8 cellular contexts compared by ENCODE assay signal in the genomic region with DNA sequence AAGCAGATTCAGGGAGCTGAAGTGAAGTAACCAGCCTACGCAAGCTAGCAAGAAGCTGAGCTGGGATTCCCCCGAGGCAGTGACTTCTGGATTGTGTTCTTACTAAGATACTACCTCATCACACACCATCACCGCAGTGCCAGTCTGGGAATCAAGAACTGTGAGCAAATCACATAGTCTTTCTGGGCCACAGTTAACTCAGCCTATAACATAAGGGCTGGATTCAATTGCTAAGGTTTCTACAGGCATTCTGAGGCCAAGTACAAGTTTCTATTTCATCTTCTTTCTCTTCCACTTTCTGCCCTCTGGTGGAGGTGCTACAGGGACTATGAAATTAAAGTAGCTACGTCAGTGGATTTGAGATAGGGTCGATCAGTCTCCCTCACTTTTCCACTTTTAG.
DNase-seq lines count a peak whose midpoint lies in the region; ATAC-seq and TF ChIP-seq lines count a peak whose summit lies in the region.

No MANE protein-coding gene starts in this region.

- DNase-seq in AG04449 (ENCODE audit: low read depth, low spot score) (no peak), OCI-M1 (lab: John Stamatoyannopoulos, UW) (peak; percentile 72), erythroblast (lab: John Stamatoyannopoulos, UW) (peak; percentile 18 to 20), DMS79 (lab: John Stamatoyannopoulos, UW) (no peak), SKM-1 (lab: John Stamatoyannopoulos, UW; ENCODE audit: unreplicated experiment) (no peak)
- peak; percentile 40 for DNase-seq in stimulated activated CD4-positive, alpha-beta T cell treated with anti-CD3 and anti-CD28 coated beads, Interleukin-12 subunit alpha, Interleukin-12 subunit beta, amount 100 ng/mL, for 4 hours

- CTCF ChIA-PET in AG04449 (lab: Yijun Ruan, JAX) = interaction anchor here (0.7 to 10.7 kb wide), 26 partner anchors 9 to 320 kb away, joined by 3 to 433 read pairs (median 4); no protein-coding TSS in a partner anchor

- ATAC-seq in GM18502 (IDR thresholded peaks at IDR 0.05; ENCODE audit: poor library complexity, unreplicated experiment) = peak; percentile 76
- ATAC-seq in HG02798 (IDR thresholded peaks at IDR 0.05; ENCODE audit: poor library complexity, unreplicated experiment) = peak; percentile 68

- H3K4me3 ChIP-seq in AG04449 (ENCODE audit: low read depth, low read length) = no peak overlapping the region

- peak; percentile 48 for TF ChIP-seq CTCF in AG04449 (IDR thresholded peaks at IDR 0.05; ENCODE audit: insufficient read depth, low read length, missing control alignments)

- POLR2A ChIA-PET in AG04449 (lab: Yijun Ruan, JAX) = no interaction called here

- no peak for TF ChIP-seq POLR2A in erythroblast (IDR thresholded peaks at IDR 0.05; ENCODE audit: low read length)

Comparison
In these comparisons a context has a peak if more than half of its experiments do, and no peak if none do; other contexts are left out.
1. DNase-seq: peak in OCI-M1 (single experiment), erythroblast (2 of 2) and stimulated activated CD4-positive, alpha-beta T cell treated with anti-CD3 and anti-CD28 coated beads, Interleukin-12 subunit alpha, Interleukin-12 subunit beta, amount 100 ng/mL, for 4 hours (single experiment); none in AG04449 (single experiment), DMS79 (single experiment) and SKM-1 (single experiment).